Comparison of ENCODE assay signal across 8 cellular contexts in the genomic region with DNA sequence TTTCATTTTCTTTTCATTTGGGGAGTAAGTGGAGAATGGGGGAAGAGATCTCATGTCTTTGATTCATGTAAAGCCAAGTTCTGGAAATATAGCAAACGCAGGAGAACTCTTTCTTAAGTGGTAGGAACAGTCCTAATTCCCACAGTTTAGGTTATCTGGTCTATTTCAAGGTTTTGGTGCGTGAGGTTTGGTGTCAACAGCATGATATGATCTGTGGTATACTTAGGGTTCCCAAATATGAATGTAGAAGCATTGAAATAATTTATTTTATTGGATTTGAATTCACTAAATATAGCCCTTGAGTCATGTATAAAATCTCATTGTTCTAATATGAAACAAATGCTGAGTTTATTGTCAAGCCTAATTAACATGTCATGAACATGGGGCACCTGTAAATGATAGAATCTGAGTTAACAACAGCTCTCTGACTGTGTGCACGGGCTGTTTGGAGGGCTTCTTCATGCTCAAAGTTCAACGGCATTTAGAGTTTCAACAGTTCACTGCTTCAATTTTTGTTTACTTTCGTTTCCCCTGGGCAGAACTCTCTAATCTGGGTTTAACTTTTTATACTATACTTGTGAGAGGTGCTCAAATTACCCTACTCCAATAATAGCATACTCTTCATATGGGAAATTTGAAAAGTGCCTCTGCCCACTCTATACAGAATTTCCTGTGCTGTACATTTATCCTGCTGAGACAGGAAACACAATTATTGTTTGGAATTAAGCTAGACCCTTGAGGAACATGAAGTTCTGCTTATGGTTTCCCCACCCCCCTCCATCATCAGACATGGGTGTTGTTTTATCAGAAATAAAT.
DNase-seq lines count a peak whose midpoint lies in the region; ATAC-seq and TF ChIP-seq lines count a peak whose summit lies in the region.

No MANE protein-coding gene starts in this region.

- ATAC-seq in CD8-positive, alpha-beta T cell: peak; percentile 61
- ATAC-seq in GM21447 (IDR thresholded peaks at IDR 0.05; ENCODE audit: unreplicated experiment): peak; percentile 49

- H3K36me3 ChIP-seq in CD8-positive, alpha-beta T cell (ENCODE audit: insufficient read depth, low read length): no peaks in the 10 kb centered on the region
- no peaks in the 10 kb centered on the region; the same call in 1 of the 2 replicates for H3K36me3 ChIP-seq in OCI-LY7 (ENCODE audit: insufficient read depth, low read length)
- no peaks in the 10 kb centered on the region for H3K36me3 ChIP-seq in effector memory CD4-positive, alpha-beta T cell (ENCODE audit: control insufficient read depth, insufficient read depth, low read length)
- no peaks in the 10 kb centered on the region for H3K36me3 ChIP-seq in neural progenitor cell

- H3K9me2 ChIP-seq in OCI-LY7 (ENCODE audit: insufficient read depth, low read length): no peaks in the 10 kb centered on the region

- H3K4me2 ChIP-seq in OCI-LY7 (ENCODE audit: low read length): peak overlapping the region; percentile 92
- no peak overlapping the region for H3K4me2 ChIP-seq in neural progenitor cell

- POLR2A ChIA-PET in CD8-positive, alpha-beta T cell (lab: Charles Lee): interaction anchor here (0.8 to 1.5 kb wide), 6 partner anchors 9 to 171 kb away, joined by 3 to 6 read pairs (median 3); no protein-coding TSS in a partner anchor
- POLR2A ChIA-PET in OCI-LY7 (lab: Charles Lee): interaction anchor here (0.6 to 2.3 kb wide), 18 partner anchors 9 to 169 kb away, joined by 3 to 14 read pairs (median 4); no protein-coding TSS in a partner anchor

- CTCF ChIA-PET in CD8-positive, alpha-beta T cell (lab: Charles Lee): interaction anchor here (0.6 to 1.6 kb wide), 6 partner anchors 10 to 110 kb away, joined by 3 to 8 read pairs (median 3); no protein-coding TSS in a partner anchor
- CTCF ChIA-PET in OCI-LY7 (lab: Charles Lee; ENCODE audit: unreplicated experiment): no interaction called here

- H4K20me1 ChIP-seq in OCI-LY7 (ENCODE audit: insufficient read depth, low read length): no peaks in the 10 kb centered on the region
- H4K20me1 ChIP-seq in neural progenitor cell (ENCODE audit: low read depth): no peaks in the 10 kb centered on the region

- no peaks in the 10 kb centered on the region for H3K27me3 Mint-ChIP-seq in CD8-positive, alpha-beta T cell (ENCODE audit: low read depth)
- peaks cover 4% of the 10 kb centered on the region for H3K27me3 Mint-ChIP-seq in neural progenitor cell (ENCODE audit: insufficient read depth, low read depth)

- H3K9me3 Mint-ChIP-seq in CD8-positive, alpha-beta T cell: no peaks in the 10 kb centered on the region
- peaks cover 2% of the 10 kb centered on the region for H3K9me3 Mint-ChIP-seq in neural progenitor cell

- peak overlapping the region; percentile 33 for H3K4me3 ChIP-seq in CD8-positive, alpha-beta T cell (ENCODE audit: low read depth, low read length)
- H3K4me3 ChIP-seq in OCI-LY7 (ENCODE audit: low read depth, low read length, poor library complexity, severe bottlenecking) (peak overlapping the region; percentile 60), neural progenitor cell (no peak overlapping the region)
- peak overlapping the region; percentile 35 for H3K4me3 ChIP-seq in effector memory CD4-positive, alpha-beta T cell (ENCODE audit: insufficient read depth, low read depth, low read length, poor library complexity, severe bottlenecking)

- TSS peak; percentile 95 for BruUV-seq in OCI-LY7 (replicated peaks; lab: Mats Ljungman, UMichigan)

- DNase-seq in CD8-positive, alpha-beta T cell: no peak
- peak; percentile 81 for DNase-seq in OCI-LY7 (ENCODE audit: low spot score)
- no peak for DNase-seq in effector memory CD4-positive, alpha-beta T cell
- no peak for DNase-seq in neural progenitor cell (ENCODE audit: low spot score)
- DNase-seq in RKO (ENCODE audit: low spot score): no peak
- DNase-seq in hepatic stellate cell (ENCODE audit: low spot score): no peak
- no peak for DNase-seq in effector CD4-positive, alpha-beta T cell

- peak overlapping the region; percentile 83; the same call in 1 of the 2 replicates for H2AFZ ChIP-seq in OCI-LY7 (ENCODE audit: low read length)
- no peak overlapping the region for H2AFZ ChIP-seq in neural progenitor cell (replicated peaks)

- peaks cover 65% of the 10 kb centered on the region for H3K4me1 Mint-ChIP-seq in CD8-positive, alpha-beta T cell (ENCODE audit: low read depth)
- peaks cover 48% of the 10 kb centered on the region for H3K4me1 Mint-ChIP-seq in neural progenitor cell

- H3K27ac ChIP-seq in CD8-positive, alpha-beta T cell (ENCODE audit: low read depth, low read length): peak overlapping the region; percentile 47
- H3K27ac ChIP-seq in OCI-LY7 (ENCODE audit: low read depth, low read length, poor library complexity, severe bottlenecking) (peak overlapping the region; percentile 89), neural progenitor cell (no peak overlapping the region)
- peak overlapping the region; percentile 41 for H3K27ac ChIP-seq in effector memory CD4-positive, alpha-beta T cell (ENCODE audit: insufficient read depth, low read length, poor library complexity, severe bottlenecking)

- H3K27me3 ChIP-seq in CD8-positive, alpha-beta T cell (ENCODE audit: insufficient read depth, low read length): no peaks in the 10 kb centered on the region
- H3K27me3 ChIP-seq in effector memory CD4-positive, alpha-beta T cell (replicated peaks; ENCODE audit: control insufficient read depth, insufficient read depth, low read length, poor library complexity, severe bottlenecking): no peaks in the 10 kb centered on the region
- no peaks in the 10 kb centered on the region for H3K27me3 ChIP-seq in neural progenitor cell

- no peak overlapping the region for H3K9ac ChIP-seq in neural progenitor cell

- intact Hi-C loops in CD8-positive, alpha-beta T cell (cut with DNase I, micrococcal nuclease): loop anchor here (2.0 to 5.0 kb wide), 5 partner anchors 15 to 253 kb away; no protein-coding TSS in a partner anchor
- intact Hi-C loops in OCI-LY7 (cut with micrococcal nuclease; ENCODE audit: unreplicated experiment): loop anchor here (1.0 to 5.0 kb wide), 5 partner anchors 37 to 238 kb away; partner anchors contain the start of gene ZNF217

- H3K79me2 ChIP-seq in OCI-LY7 (ENCODE audit: insufficient read depth, low read depth, low read length): no peaks in the 10 kb centered on the region
- H3K79me2 ChIP-seq in neural progenitor cell (ENCODE audit: low read depth): no peaks in the 10 kb centered on the region

- H3K4me3 Mint-ChIP-seq in CD8-positive, alpha-beta T cell: peak overlapping the region; percentile 86
- no peak overlapping the region for H3K4me3 Mint-ChIP-seq in neural progenitor cell

- H3K27ac Mint-ChIP-seq in CD8-positive, alpha-beta T cell: peak overlapping the region; percentile 97
- H3K27ac Mint-ChIP-seq in neural progenitor cell: peak overlapping the region; percentile 98

- no peak for TF ChIP-seq CTCF in CD8-positive, alpha-beta T cell (IDR thresholded peaks at IDR 0.05)
- no peak for TF ChIP-seq CTCF in OCI-LY7 (conservative IDR thresholded peaks at IDR 0.05; ENCODE audit: low read length)
- TF ChIP-seq CTCF in neural progenitor cell (IDR thresholded peaks at IDR 0.05): no peak

- no peaks in the 10 kb centered on the region for H3K36me3 Mint-ChIP-seq in CD8-positive, alpha-beta T cell
- H3K36me3 Mint-ChIP-seq in neural progenitor cell: no peaks in the 10 kb centered on the region

- no peaks in the 10 kb centered on the region for H3K9me3 ChIP-seq in CD8-positive, alpha-beta T cell (ENCODE audit: low read length)
- peaks cover 8% of the 10 kb centered on the region; the same call in 1 of the 2 replicates for H3K9me3 ChIP-seq in OCI-LY7 (ENCODE audit: low read length)
- no peaks in the 10 kb centered on the region for H3K9me3 ChIP-seq in effector memory CD4-positive, alpha-beta T cell (ENCODE audit: control insufficient read depth, low read length)
- no peaks in the 10 kb centered on the region for H3K9me3 ChIP-seq in neural progenitor cell (ENCODE audit: low read depth)

- no peaks in the 10 kb centered on the region for H3F3A ChIP-seq in neural progenitor cell (ENCODE audit: low read depth)

- H3K4me1 ChIP-seq in CD8-positive, alpha-beta T cell (ENCODE audit: insufficient read depth, low read length): peaks cover 42% of the 10 kb centered on the region
- peaks cover 84% of the 10 kb centered on the region for H3K4me1 ChIP-seq in OCI-LY7 (ENCODE audit: insufficient read depth, low read length, poor library complexity, severe bottlenecking)
- H3K4me1 ChIP-seq in effector memory CD4-positive, alpha-beta T cell (ENCODE audit: control insufficient read depth, insufficient read depth, low read length, poor library complexity, severe bottlenecking): peaks cover 7% of the 10 kb centered on the region
- peaks cover 24% of the 10 kb centered on the region for H3K4me1 ChIP-seq in neural progenitor cell
